In the genomic region with DNA sequence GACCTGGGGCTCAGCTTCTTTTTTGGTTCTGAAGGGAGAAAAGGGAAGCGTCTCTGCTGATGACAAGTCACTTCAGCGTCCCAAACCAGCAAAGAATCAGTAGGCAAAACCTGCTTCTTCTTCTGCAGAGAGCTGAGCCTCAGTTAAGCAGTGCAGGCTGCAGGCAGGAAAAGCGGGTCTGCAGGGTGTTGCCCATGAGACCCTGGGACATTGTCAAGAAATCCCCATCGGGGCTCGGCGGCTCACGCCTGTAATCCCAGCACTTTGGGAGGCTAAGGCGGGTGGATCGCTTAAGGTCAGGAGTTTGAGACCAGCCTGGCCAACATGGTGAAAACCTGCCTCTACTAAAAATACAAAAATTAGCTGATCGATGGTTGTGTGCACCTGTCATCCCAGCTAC, we compare ENCODE assay signal across 31 cellular contexts. TPM values are rescaled to one million over a fixed set of nuclear protein-coding genes. Genes with fewer than 3 reads are reported as not detected.
DNase-seq lines count a peak whose midpoint lies in the region; ATAC-seq, FAIRE-seq and TF ChIP-seq lines count a peak whose summit lies in the region.
"Had no signal": no experiment of that assay in that cellular context is flagged by ENCODE, and none has a peak within 500 bp of the region (broad histone marks: within the 10 kb centered on the region; RNA-seq: fewer than 3 reads in every experiment).

No MANE protein-coding gene starts in this region.

- no peaks in the 10 kb centered on the region for H3K9me3 Mint-ChIP-seq in stimulated activated effector memory CD8-positive, alpha-beta T cell treated with anti-CD3 and anti-CD28 coated beads, Interleukin-12 subunit alpha, Interleukin-12 subunit beta, amount 100 ng/mL, for 72 hours
- H3K9me3 Mint-ChIP-seq in activated CD4-positive, alpha-beta T cell treated with anti-CD3 and anti-CD28 coated beads, Interleukin-2, amount 10 ng/mL, durations not matched to agents 7 days and 5 days, result no peaks in the 10 kb centered on the region
- H3K9me3 Mint-ChIP-seq: CD4-positive, alpha-beta memory T cell; CD4-positive, CD25-positive, alpha-beta regulatory T cell; CD8-positive, alpha-beta memory T cell had no signal

- H3K4me3 ChIP-seq in PC-3 (ENCODE audit: low read length), result no peak overlapping the region
- H3K4me3 ChIP-seq in K562, result no peak overlapping the region
- H3K4me3 ChIP-seq in colonic mucosa, result no peak overlapping the region
- H3K4me3 ChIP-seq: BLaER1, GM12878 had no signal

- CTCF ChIA-PET in PC-3 (lab: Charles Lee) (interaction anchor here (0.6 kb wide), 1 partner anchor 139 kb away, joined by 3 read pairs; no protein-coding TSS in a partner anchor), K562 (lab: Yijun Ruan, JAX; ENCODE audit: low intra/inter-chr PET ratio) (no interaction called here)
- CTCF ChIA-PET in activated CD4-positive, alpha-beta T cell treated with anti-CD3 and anti-CD28 coated beads, Interleukin-2, amount 10 ng/mL, durations not matched to agents 7 days and 5 days (lab: Charles Lee), result no interaction called here

- H3K27me3 ChIP-seq in PC-3 (ENCODE audit: low read length) (no peaks in the 10 kb centered on the region), K562 (ENCODE audit: control insufficient read depth in 2 of 2, insufficient read depth in 2 of 2, low read length in 2 of 2) (peaks cover 60 to 85% of the 10 kb centered on the region in 2 experiments), colonic mucosa (no peaks in the 10 kb centered on the region)
- H3K27me3 ChIP-seq: BLaER1 had no signal

- H3K27ac ChIP-seq in PC-3 (ENCODE audit: low read length) (peak overlapping the region; percentile 68; the same call in 1 of the 2 replicates), K562 (ENCODE audit: extremely low read depth, low read depth, low read length) (no peak overlapping the region), colonic mucosa (no peak overlapping the region)
- H3K27ac ChIP-seq: BLaER1 had no signal

- peak overlapping the region; percentile 53 for H3K27ac Mint-ChIP-seq in stimulated activated effector memory CD8-positive, alpha-beta T cell treated with anti-CD3 and anti-CD28 coated beads, Interleukin-12 subunit alpha, Interleukin-12 subunit beta, amount 100 ng/mL, for 72 hours
- no peak overlapping the region for H3K27ac Mint-ChIP-seq in activated CD4-positive, alpha-beta T cell treated with anti-CD3 and anti-CD28 coated beads, Interleukin-2, amount 10 ng/mL, durations not matched to agents 7 days and 5 days
- H3K27ac Mint-ChIP-seq: CD4-positive, alpha-beta memory T cell had no signal

- no peak for TF ChIP-seq CTCF in PC-3 (conservative IDR thresholded peaks at IDR 0.05; ENCODE audit: low read depth, low read length)
- TF ChIP-seq CTCF in K562 (IDR thresholded peaks at IDR 0.05 in 2 of 3, conservative IDR thresholded peaks at IDR 0.05 in 1 of 3; ENCODE audit: insufficient read depth in 2 of 3, low read depth in 1 of 3, low read length in 3 of 3), result no peak
- no peak for TF ChIP-seq CTCF in colonic mucosa (IDR thresholded peaks at IDR 0.05)

- FAIRE-seq in K562 (lab: Jason Lieb, UNC), result no peak
- FAIRE-seq: A204.1, GM12878, GM12892, GM18507 had no signal

- no peak for TF ChIP-seq EP300 in K562 (IDR thresholded peaks at IDR 0.05; ENCODE audit: low read length)

- H3K79me2 ChIP-seq in PC-3 (ENCODE audit: low read length), result peaks cover 34% of the 10 kb centered on the region
- no peaks in the 10 kb centered on the region for H3K79me2 ChIP-seq in K562 (ENCODE audit: control insufficient read depth, insufficient read depth, low read length)

- H3K4me1 ChIP-seq in PC-3 (ENCODE audit: insufficient read depth, low read length) (peaks cover 54% of the 10 kb centered on the region), K562 (replicated peaks in 1 of 2; ENCODE audit: control insufficient read depth in 2 of 2, insufficient read depth in 2 of 2, low read length in 2 of 2) (peaks cover 0 to 9% of the 10 kb centered on the region in 2 experiments; a peak in 1 of 5 replicates), colonic mucosa (no peaks in the 10 kb centered on the region)
- H3K4me1 ChIP-seq: BE2C, BLaER1 had no signal

- TF ChIP-seq RAD21 in K562 (CRISPR knock-in tag; conservative IDR thresholded peaks at IDR 0.05 in 1 of 2, IDR thresholded peaks at IDR 0.05 in 1 of 2), result no peak

- WGBS in K562 (ENCODE audit: insufficient coverage, low coverage, missing lambda C conversion rate), result 0% methylated on average over 10 of the region's 10 CpGs

- ATAC-seq in PC-3 (no peak), K562 (no peak)
- ATAC-seq in stimulated activated effector memory CD8-positive, alpha-beta T cell treated with anti-CD3 and anti-CD28 coated beads, Interleukin-12 subunit alpha, Interleukin-12 subunit beta, amount 100 ng/mL, for 72 hours, result no peak
- ATAC-seq: GM12878 had no signal

- POLR2A ChIA-PET in PC-3 (lab: Charles Lee; ENCODE audit: unreplicated experiment), result no interaction called here
- POLR2A ChIA-PET in K562 (lab: Yijun Ruan, JAX), result interaction anchor here (0.6 to 0.7 kb wide), 2 partner anchors 8 to 170 kb away, joined by 3 to 4 read pairs; no protein-coding TSS in a partner anchor
- POLR2A ChIA-PET in activated CD4-positive, alpha-beta T cell treated with anti-CD3 and anti-CD28 coated beads, Interleukin-2, amount 10 ng/mL, durations not matched to agents 7 days and 5 days (lab: Charles Lee), result no interaction called here

- no peak overlapping the region for H2AFZ ChIP-seq in PC-3 (ENCODE audit: low read length)
- H2AFZ ChIP-seq in K562 (ENCODE audit: low read depth, low read length), result no peak overlapping the region

- H3K9me1 ChIP-seq in K562 (ENCODE audit: control insufficient read depth, insufficient read depth, low read length), result no peaks in the 10 kb centered on the region

- no peaks in the 10 kb centered on the region for H3K9me2 ChIP-seq in PC-3 (replicated peaks; ENCODE audit: low read length)

- no peaks in the 10 kb centered on the region for H3K27me3 Mint-ChIP-seq in activated CD4-positive, alpha-beta T cell treated with anti-CD3 and anti-CD28 coated beads, Interleukin-2, amount 10 ng/mL, durations not matched to agents 7 days and 5 days
- H3K27me3 Mint-ChIP-seq: CD4-positive, CD25-positive, alpha-beta regulatory T cell had no signal

- H4K20me1 ChIP-seq in PC-3 (ENCODE audit: low read length) (no peaks in the 10 kb centered on the region), K562 (replicated peaks; ENCODE audit: control insufficient read depth, insufficient read depth, low read length) (peaks cover 10% of the 10 kb centered on the region)
- H4K20me1 ChIP-seq: BLaER1 had no signal

- 0 out of 2 replicates have a peak overlapping the region, but pooled peaks have one; percentile 54 for H3K9ac ChIP-seq in PC-3 (ENCODE audit: low read length)
- H3K9ac ChIP-seq in K562 (ENCODE audit: insufficient read depth in 1 of 2, low read depth in 2 of 2, low read length in 2 of 2), result no peak overlapping the region; a peak in 1 of 4 replicates
- H3K9ac ChIP-seq in colonic mucosa (ENCODE audit: low read depth in 2 of 2, low read length in 2 of 2), result no peak overlapping the region
- H3K9ac ChIP-seq: BLaER1 had no signal

- BruUV-seq in PC-3 (replicated peaks; lab: Mats Ljungman, UMichigan), result no TSS peak
- BruUV-seq in K562 (replicated peaks; lab: Mats Ljungman, UMichigan), result no TSS peak

- H3K4me2 ChIP-seq in PC-3 (ENCODE audit: low read length) (no peak overlapping the region), K562 (ENCODE audit: insufficient read depth, low read length) (no peak overlapping the region)
- H3K4me2 ChIP-seq: BLaER1 had no signal

- no peaks in the 10 kb centered on the region for H3K4me1 Mint-ChIP-seq in stimulated activated effector memory CD8-positive, alpha-beta T cell treated with anti-CD3 and anti-CD28 coated beads, Interleukin-12 subunit alpha, Interleukin-12 subunit beta, amount 100 ng/mL, for 72 hours
- H3K4me1 Mint-ChIP-seq in activated CD4-positive, alpha-beta T cell treated with anti-CD3 and anti-CD28 coated beads, Interleukin-2, amount 10 ng/mL, durations not matched to agents 7 days and 5 days, result no peaks in the 10 kb centered on the region
- H3K4me1 Mint-ChIP-seq: CD14-positive monocyte; CD4-positive, alpha-beta memory T cell; CD4-positive, CD25-positive, alpha-beta regulatory T cell; CD8-positive, alpha-beta memory T cell had no signal

- no peak for TF ChIP-seq POLR2A in K562 (conservative IDR thresholded peaks at IDR 0.05)

- H3K9me3 ChIP-seq in PC-3 (ENCODE audit: low read length) (no peaks in the 10 kb centered on the region), K562 (replicated peaks; ENCODE audit: control insufficient read depth, insufficient read depth, low read depth, low read length) (no peaks in the 10 kb centered on the region), colonic mucosa (no peaks in the 10 kb centered on the region)
- H3K9me3 ChIP-seq: BE2C, BLaER1 had no signal

- intact Hi-C loops in PC-3 (cut with micrococcal nuclease) (no loop called here), K562 (cut with micrococcal nuclease) (no loop called here), posterior vena cava (cut with DNase I) (no loop called here), colonic mucosa (cut with DNase I) (no loop called here)

- H3K36me3 Mint-ChIP-seq in stimulated activated effector memory CD8-positive, alpha-beta T cell treated with anti-CD3 and anti-CD28 coated beads, Interleukin-12 subunit alpha, Interleukin-12 subunit beta, amount 100 ng/mL, for 72 hours, result no peaks in the 10 kb centered on the region
- H3K36me3 Mint-ChIP-seq in activated CD4-positive, alpha-beta T cell treated with anti-CD3 and anti-CD28 coated beads, Interleukin-2, amount 10 ng/mL, durations not matched to agents 7 days and 5 days (ENCODE audit: low read depth), result no peaks in the 10 kb centered on the region
- H3K36me3 Mint-ChIP-seq: CD14-positive monocyte; CD4-positive, alpha-beta memory T cell; CD4-positive, CD25-positive, alpha-beta regulatory T cell; CD8-positive, alpha-beta memory T cell had no signal

- in situ Hi-C loops in K562 (cut with MboI), result no loop called here

- no peaks in the 10 kb centered on the region for H3K36me3 ChIP-seq in PC-3 (ENCODE audit: low read depth, low read length)
- H3K36me3 ChIP-seq in K562 (ENCODE audit: control insufficient read depth, insufficient read depth, low read length), result no peaks in the 10 kb centered on the region
- H3K36me3 ChIP-seq in colonic mucosa, result no peaks in the 10 kb centered on the region
- H3K36me3 ChIP-seq: BE2C, BLaER1 had no signal

- no peak overlapping the region for H3K4me3 Mint-ChIP-seq in stimulated activated effector memory CD8-positive, alpha-beta T cell treated with anti-CD3 and anti-CD28 coated beads, Interleukin-12 subunit alpha, Interleukin-12 subunit beta, amount 100 ng/mL, for 72 hours
- H3K4me3 Mint-ChIP-seq in activated CD4-positive, alpha-beta T cell treated with anti-CD3 and anti-CD28 coated beads, Interleukin-2, amount 10 ng/mL, durations not matched to agents 7 days and 5 days, result no peak overlapping the region
- H3K4me3 Mint-ChIP-seq: CD14-positive monocyte; CD4-positive, alpha-beta memory T cell; CD4-positive, CD25-positive, alpha-beta regulatory T cell; CD8-positive, alpha-beta memory T cell had no signal

- no peaks in the 10 kb centered on the region for H3F3A ChIP-seq in PC-3 (ENCODE audit: low read length, unreplicated experiment)

- DNase-seq in PC-3, result no peak
- DNase-seq in K562 (ENCODE audit: extremely low read depth in 1 of 4, low spot score in 3 of 4), result no peak
- peak; percentile 52 for DNase-seq in posterior vena cava (ENCODE audit: low spot score)
- no peak for DNase-seq in stimulated activated effector memory CD8-positive, alpha-beta T cell treated with anti-CD3 and anti-CD28 coated beads, Interleukin-12 subunit alpha, Interleukin-12 subunit beta, amount 100 ng/mL, for 72 hours (ENCODE audit: low spot score in 2 of 2)
- DNase-seq in activated CD4-positive, alpha-beta T cell treated with anti-CD3 and anti-CD28 coated beads, Interleukin-2, amount 10 ng/mL, durations not matched to agents 7 days and 5 days, result no peak
- no peak for DNase-seq in pons (ENCODE audit: low spot score)
- DNase-seq in colonic mucosa, result no peak
- DNase-seq: 8988T; ACHN; BE2C; C1 segment of cervical spinal cord; CD4-positive, alpha-beta memory T cell; CD4-positive, CD25-positive, alpha-beta regulatory T cell; CD8-positive, alpha-beta memory T cell; COR-L47; DMS 273 treated with DMSO at 0.1 percent for 48 hours; DMS153; DMS53; DMS79; DND-41; EL; GDM1 had no signal

RNA-seq across cellular contexts. Expression of a gene that starts 16.7 kb away (rescaled TPM):
- total RNA-seq in PC-3 (2014; rRNA removed) (8.9 and 10.9 TPM in 2 replicates), K562 (2014; rRNA removed) (not detected in 2 replicates), K562 (2014; rRNA removed; fragmentation: Illumina TruSeq; extraction: Trizol) (not detected in 2 replicates), K562 (2015; rRNA removed; fragmentation: Illumina TruSeq; extraction: Trizol) (not detected in 2 replicates), K562 (2021) (not detected in 2 replicates), posterior vena cava (under 1 TPM in 1 of 2 donors, not detected in 1; 0.14 TPM), colonic mucosa (under 1 TPM in 1 of 2 donors, not detected in 1; 0.17 TPM)
- not detected in 2 replicates for total RNA-seq in K562 (2011; cell fraction: chromatin; rRNA removed; ENCODE audit: low replicate concordance)
- not detected in 2 replicates for total RNA-seq in K562 (2011; cell fraction: nucleolus; rRNA removed)
- not detected in 2 replicates for total RNA-seq in K562 (2011; cell fraction: nucleoplasm; rRNA removed)
- polyA plus RNA-seq in K562 (2011; rRNA removed) (not detected in 2 replicates), K562 (2014; fragmentation: Illumina TruSeq; extraction: Trizol) (not detected in 2 replicates), K562 (2014; fragmentation: Nextera tagmentation; extraction: Ambion mirVana) (not detected), K562 (2014; rRNA removed) (not detected in 2 replicates)
- not detected in 2 replicates for polyA plus RNA-seq in K562 (2011; cell fraction: cytosol; rRNA removed)
- polyA plus RNA-seq in K562 (2011; cell fraction: nucleus; rRNA removed), result not detected in 2 replicates
- not detected in 2 replicates for polyA plus RNA-seq in K562 (2012)
- not detected in 2 replicates for polyA minus RNA-seq in K562 (2011; rRNA and poly(A)+ RNA removed)
- not detected in 2 replicates for polyA minus RNA-seq in K562 (2011; cell fraction: cytosol; rRNA and poly(A)+ RNA removed)
- not detected in 2 replicates for polyA minus RNA-seq in K562 (2011; cell fraction: nucleus; rRNA and poly(A)+ RNA removed)
- total RNA-seq in activated CD4-positive, alpha-beta T cell treated with anti-CD3 and anti-CD28 coated beads, Interleukin-2, amount 10 ng/mL, durations not matched to agents 7 days and 5 days, result not detected
- total RNA-seq: A673; CD4-positive, alpha-beta memory T cell; CD4-positive, CD25-positive, alpha-beta regulatory T cell; CD8-positive, alpha-beta memory T cell; G401 had no signal
- polyA plus RNA-seq: AG04450; CD14-positive monocyte; CD4-positive, alpha-beta memory T cell; CD4-positive, CD25-positive, alpha-beta regulatory T cell; CD8-positive, alpha-beta memory T cell had no signal
